ENCODE assay signal across 17 cellular contexts in genomic region chr5:111722016-111722591, GRCh38. TPM values are rescaled to one million over a fixed set of nuclear protein-coding genes. Genes with fewer than 3 reads are reported as not detected.
A peak's percentile ranks its signal among the peaks of the same experiment; 100 is the strongest.
DNase-seq lines count a peak whose midpoint lies in the region; ATAC-seq and TF ChIP-seq lines count a peak whose summit lies in the region.
"Had no signal": no experiment of that assay in that cellular context is flagged by ENCODE, and none has a peak within 500 bp of the region (broad histone marks: within the 10 kb centered on the region; RNA-seq: fewer than 3 reads in every experiment).

No MANE protein-coding gene starts in this region.

- no peak overlapping the region for H2BK120ac ChIP-seq in H9 (ENCODE audit: low read depth, low read length, poor library complexity, severe bottlenecking)

- peaks cover 8% of the 10 kb centered on the region for H3K36me3 ChIP-seq in brain microvascular endothelial cell (replicated peaks)
- H3K36me3 ChIP-seq: HAP-1 had no signal

- H3K4me1 ChIP-seq in H9 (ENCODE audit: insufficient read depth, low read length): peaks cover 5% of the 10 kb centered on the region; the same call in 1 of the 2 replicates
- H3K4me1 ChIP-seq: BLaER1 treated with 17β-estradiol and CSF1 and Interleukin-3, amounts not matched to agents 10 nM and 100 nM; HAP-1 had no signal

- H2BK20ac ChIP-seq in H9 (ENCODE audit: low read depth, low read length, poor library complexity, severe bottlenecking): no peak overlapping the region

- H3K4me3 ChIP-seq in brain microvascular endothelial cell (ENCODE audit: low read depth, low read length): no peak overlapping the region
- H3K4me3 ChIP-seq: BLaER1 treated with 17β-estradiol and CSF1 and Interleukin-3, amounts not matched to agents 10 nM and 100 nM; HAP-1 had no signal

- H3K4me3 Mint-ChIP-seq in H9: no peak overlapping the region
- H3K4me3 Mint-ChIP-seq in brain: no peak overlapping the region
- no peak overlapping the region for H3K4me3 Mint-ChIP-seq in mesothelial cell of epicardium
- H3K4me3 Mint-ChIP-seq: CD8-positive, alpha-beta T cell had no signal

- no peak overlapping the region for H3K56ac ChIP-seq in H9 (ENCODE audit: insufficient read length, low read depth, low read length)

- no peak overlapping the region for H3K18ac ChIP-seq in H9 (ENCODE audit: insufficient read length, low read depth, low read length)

- H3K27ac Mint-ChIP-seq in H9: peak overlapping the region in 2 of 3 experiments; percentile 59 to 85; a peak in 2 of 7 replicates
- H3K27ac Mint-ChIP-seq in brain: peak overlapping the region in 4 of 5 experiments; percentile 7 to 66 (median 42)
- peak overlapping the region; percentile 47 for H3K27ac Mint-ChIP-seq in mesothelial cell of epicardium
- H3K27ac Mint-ChIP-seq: CD8-positive, alpha-beta T cell had no signal

- H3K9me3 Mint-ChIP-seq in H9 (peaks cover 14 to 17% of the 10 kb centered on the region in 2 experiments; a peak in 4 of 5 replicates), brain (peaks cover 12 to 22% (median 18%) of the 10 kb centered on the region in 5 experiments), mesothelial cell of epicardium (peaks cover 13% of the 10 kb centered on the region)
- H3K9me3 Mint-ChIP-seq: CD8-positive, alpha-beta T cell had no signal

- no peak overlapping the region for H4K91ac ChIP-seq in H9 (ENCODE audit: insufficient read length, low read depth, low read length)

- no peak overlapping the region for H2BK15ac ChIP-seq in H9 (ENCODE audit: low read depth, low read length)

- no peaks in the 10 kb centered on the region for H3K27me3 Mint-ChIP-seq in H9 (ENCODE audit: low read depth)
- H3K27me3 Mint-ChIP-seq in brain: no peaks in the 10 kb centered on the region
- H3K27me3 Mint-ChIP-seq in mesothelial cell of epicardium (ENCODE audit: low read depth): no peaks in the 10 kb centered on the region

- H3K27ac ChIP-seq in H9 (ENCODE audit: insufficient read length, low read depth, low read length): no peak overlapping the region
- H3K27ac ChIP-seq in brain microvascular endothelial cell: no peak overlapping the region
- H3K27ac ChIP-seq: BLaER1 treated with 17β-estradiol and CSF1 and Interleukin-3, amounts not matched to agents 10 nM and 100 nM had no signal

- no peak overlapping the region for H2AFZ ChIP-seq in H9 (ENCODE audit: low read length)

- no peak overlapping the region for H4K8ac ChIP-seq in H9 (replicated peaks; ENCODE audit: insufficient read length, low read depth, low read length)

- no peaks in the 10 kb centered on the region for H4K20me1 ChIP-seq in H9 (ENCODE audit: control insufficient read depth, insufficient read depth, insufficient read length)
- H4K20me1 ChIP-seq: BLaER1 treated with 17β-estradiol and CSF1 and Interleukin-3, amounts not matched to agents 10 nM and 100 nM had no signal

- H3T11ph ChIP-seq in H9 (ENCODE audit: low read length): no peak overlapping the region

- no peak overlapping the region for H2BK12ac ChIP-seq in H9 (ENCODE audit: insufficient read length, low read depth, low read length)

- DNase-seq in AML-193 (lab: John Stamatoyannopoulos, UW): peak; percentile 36 to 53
- no peak for DNase-seq in H9
- DNase-seq in mesothelial cell of epicardium (ENCODE audit: low spot score in 2 of 2, unreplicated experiment in 2 of 2): no peak
- no peak for DNase-seq in anterior cingulate cortex (lab: John Stamatoyannopoulos, UW)
- no peak for DNase-seq in brain microvascular endothelial cell
- no peak for DNase-seq in G401 (ENCODE audit: low spot score)
- DNase-seq: CD8-positive, alpha-beta T cell; DMS53; NCI-H1417 treated with DMSO at 0.1 percent for 48 hours; NCI-H1930; NCI-H226; NCI-H524 treated with DMSO at 0.1 percent for 48 hours; SHP77 treated with DMSO at 0.1 percent for 48 hours had no signal

- H3K23ac ChIP-seq in H9 (ENCODE audit: insufficient read length, low read depth, low read length): no peak overlapping the region

- no peak overlapping the region for H3K14ac ChIP-seq in H9 (ENCODE audit: insufficient read depth, low read length)

- in situ Hi-C loops in brain microvascular endothelial cell (cut with HindIII; ENCODE audit: low pct_ligation_motif_present, low sequenced_read_pairs) (no loop called here), G401 (cut with HindIII; ENCODE audit: low sequenced_read_pairs) (no loop called here)

- WGBS in H9 (ENCODE audit: extremely low coverage, insufficient read length, low lambda C conversion rate): no CpG with 5 or more reads among the region's 2 CpGs

- H3K23me2 ChIP-seq in H9 (ENCODE audit: insufficient read length, low read depth, low read length, poor library complexity, severe bottlenecking): no peaks in the 10 kb centered on the region

- no peaks in the 10 kb centered on the region for H3K79me2 ChIP-seq in H9 (ENCODE audit: insufficient read depth, low read length)

- H3K27me3 ChIP-seq in H9 (ENCODE audit: insufficient read depth, low read length): no peaks in the 10 kb centered on the region
- H3K27me3 ChIP-seq in brain microvascular endothelial cell (replicated peaks): no peaks in the 10 kb centered on the region
- H3K27me3 ChIP-seq: BLaER1 treated with 17β-estradiol and CSF1 and Interleukin-3, amounts not matched to agents 10 nM and 100 nM had no signal

- H3K36me3 Mint-ChIP-seq in H9 (ENCODE audit: insufficient read depth in 1 of 3, low read depth in 3 of 3): peaks cover 31 to 47% (median 35%) of the 10 kb centered on the region in 3 experiments
- H3K36me3 Mint-ChIP-seq in brain: peaks cover 85% of the 10 kb centered on the region
- peaks cover 39% of the 10 kb centered on the region for H3K36me3 Mint-ChIP-seq in mesothelial cell of epicardium
- H3K36me3 Mint-ChIP-seq: CD8-positive, alpha-beta T cell had no signal

- no peak overlapping the region for H2AK5ac ChIP-seq in H9 (ENCODE audit: insufficient read length, low read length)

- H3K4me1 Mint-ChIP-seq in H9 (peaks cover 21 to 25% of the 10 kb centered on the region in 2 experiments), brain (peaks cover 14% of the 10 kb centered on the region), mesothelial cell of epicardium (peaks cover 10% of the 10 kb centered on the region)

- H3K4ac ChIP-seq in H9 (ENCODE audit: low read depth, low read length): no peak overlapping the region

- no peaks in the 10 kb centered on the region for H3K9me3 ChIP-seq in H9 (ENCODE audit: control insufficient read depth, low read depth, low read length)
- H3K9me3 ChIP-seq: HAP-1 had no signal

- H2BK5ac ChIP-seq in H9 (ENCODE audit: insufficient read length, low read length): no peak overlapping the region

- no peak overlapping the region for H4K5ac ChIP-seq in H9 (ENCODE audit: insufficient read length, low read depth, low read length)

- no peak for ATAC-seq in GM18873 (IDR thresholded peaks at IDR 0.05; ENCODE audit: low FRiP score, unreplicated experiment)
- ATAC-seq: CD8-positive, alpha-beta T cell had no signal

- H3K9ac ChIP-seq in H9 (ENCODE audit: extremely low read depth, insufficient read length, low read length): no peak overlapping the region
- H3K9ac ChIP-seq: BLaER1 treated with 17β-estradiol and CSF1 and Interleukin-3, amounts not matched to agents 10 nM and 100 nM had no signal

- H3K4me2 ChIP-seq in H9 (ENCODE audit: insufficient read depth, insufficient read length, low read length): no peak overlapping the region
- H3K4me2 ChIP-seq: BLaER1 treated with 17β-estradiol and CSF1 and Interleukin-3, amounts not matched to agents 10 nM and 100 nM had no signal

- TF ChIP-seq CTCF in H9 (conservative IDR thresholded peaks at IDR 0.05) (no peak), brain (conservative IDR thresholded peaks at IDR 0.05) (no peak), mesothelial cell of epicardium (IDR thresholded peaks at IDR 0.05; ENCODE audit: unreplicated experiment) (no peak), brain microvascular endothelial cell (IDR thresholded peaks at IDR 0.05; ENCODE audit: low read depth, low read length, missing control alignments) (no peak)

- no peaks in the 10 kb centered on the region for H3K79me1 ChIP-seq in H9 (ENCODE audit: insufficient read depth, low read depth, low read length, poor library complexity, severe bottlenecking)

RNA-seq across cellular contexts. Expression of gene NREP, which starts 34.9 kb away (rescaled TPM):
- total RNA-seq in H9 (2021) (159 and 163 TPM in 2 replicates), mesothelial cell of epicardium (756 to 790 TPM (median 778 TPM) in 3 replicates)
- polyA plus RNA-seq in brain (ENCODE audit: insufficient read depth, low read depth, low replicate concordance): 283 TPM
- 2.3 and 6.9 TPM in 2 replicates for total RNA-seq in G401 (2014; rRNA removed; shearing (Covaris generic))

Comparison
In these comparisons a context has a peak if more than half of its experiments do, and no peak if none do; other contexts are left out.
1. DNase-seq: peak in AML-193 (2 of 2); none in H9 (single experiment), mesothelial cell of epicardium (0 of 2), anterior cingulate cortex (0 of 58), brain microvascular endothelial cell (single experiment) and G401 (single experiment).
2. RNA of gene NREP, which starts 34.9 kb away (total RNA-seq): 756 to 790 TPM in mesothelial cell of epicardium and 159 to 163 TPM in H9; 2.3 to 6.9 TPM in G401; every median in the first group is over 10 times any median in the second.
3. Peak in every context shown above with its lines, with median percentiles within 50 percentile points of each other: H3K27ac Mint-ChIP-seq.